In genomic region chr12:28190321-28191017, GRCh38 we compare ENCODE assay signal across 1 cellular context.
TF ChIP-seq lines count a peak whose summit lies in the region.

A gene with protein sequence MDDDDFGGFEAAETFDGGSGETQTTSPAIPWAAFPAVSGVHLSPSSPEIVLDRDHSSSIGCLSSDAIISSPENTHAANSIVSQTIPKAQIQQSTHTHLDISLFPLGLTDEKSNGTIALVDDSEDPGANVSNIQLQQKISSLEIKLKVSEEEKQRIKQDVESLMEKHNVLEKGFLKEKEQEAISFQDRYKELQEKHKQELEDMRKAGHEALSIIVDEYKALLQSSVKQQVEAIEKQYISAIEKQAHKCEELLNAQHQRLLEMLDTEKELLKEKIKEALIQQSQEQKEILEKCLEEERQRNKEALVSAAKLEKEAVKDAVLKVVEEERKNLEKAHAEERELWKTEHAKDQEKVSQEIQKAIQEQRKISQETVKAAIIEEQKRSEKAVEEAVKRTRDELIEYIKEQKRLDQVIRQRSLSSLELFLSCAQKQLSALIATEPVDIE (plus strand): TSS chr12:28190456. CDS start chr12:28257216, 66,760 bp downstream.

TF ChIP-seq in HepG2, 621 proteins besides CTCF, POLR2A, EP300 and RAD21 (continued from another document and continues in another):
- TF ChIP-seq, protein P1, sequence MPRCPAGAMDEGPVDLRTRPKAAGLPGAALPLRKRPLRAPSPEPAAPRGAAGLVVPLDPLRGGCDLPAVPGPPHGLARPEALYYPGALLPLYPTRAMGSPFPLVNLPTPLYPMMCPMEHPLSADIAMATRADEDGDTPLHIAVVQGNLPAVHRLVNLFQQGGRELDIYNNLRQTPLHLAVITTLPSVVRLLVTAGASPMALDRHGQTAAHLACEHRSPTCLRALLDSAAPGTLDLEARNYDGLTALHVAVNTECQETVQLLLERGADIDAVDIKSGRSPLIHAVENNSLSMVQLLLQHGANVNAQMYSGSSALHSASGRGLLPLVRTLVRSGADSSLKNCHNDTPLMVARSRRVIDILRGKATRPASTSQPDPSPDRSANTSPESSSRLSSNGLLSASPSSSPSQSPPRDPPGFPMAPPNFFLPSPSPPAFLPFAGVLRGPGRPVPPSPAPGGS (CRISPR knock-in tag; IDR thresholded peaks at IDR 0.05): peak; percentile 89
- no peak for TF ChIP-seq LCORL (IDR thresholded peaks at IDR 0.05)
- peak; percentile 74; the same call in 1 of the 2 replicates for TF ChIP-seq LCORL (CRISPR knock-in tag; IDR thresholded peaks at IDR 0.05)
- peak; percentile 88 to 91 for TF ChIP-seq HMGXB4 (CRISPR knock-in tag; IDR thresholded peaks at IDR 0.05; ENCODE audit: borderline replicate concordance in 1 of 2, low read depth in 1 of 2)
- TF ChIP-seq ZMYM4 (CRISPR knock-in tag; IDR thresholded peaks at IDR 0.05): peak; percentile 99
- peak; percentile 64 for TF ChIP-seq FOXP4 (CRISPR knock-in tag; IDR thresholded peaks at IDR 0.05)
- TF ChIP-seq ZNF619 (CRISPR knock-in tag; IDR thresholded peaks at IDR 0.05): peak; percentile 36; the same call in 1 of the 2 replicates
- TF ChIP-seq ADNP (CRISPR knock-in tag; IDR thresholded peaks at IDR 0.05): peak; percentile 36; the same call in 1 of the 2 replicates
- peak; percentile 77; the same call in 1 of the 2 replicates for TF ChIP-seq ZNF691 (CRISPR knock-in tag; IDR thresholded peaks at IDR 0.05; ENCODE audit: borderline replicate concordance, low read depth)
- TF ChIP-seq ZNF580 (CRISPR knock-in tag; IDR thresholded peaks at IDR 0.05; ENCODE audit: borderline replicate concordance, low read depth): 0 out of 2 replicates have a peak, but pooled peaks have one; percentile 56
- 0 out of 2 replicates have a peak, but pooled peaks have one; percentile 81 for TF ChIP-seq MEIS1 (CRISPR knock-in tag; IDR thresholded peaks at IDR 0.05; ENCODE audit: borderline replicate concordance)
- TF ChIP-seq MTERF4 (CRISPR knock-in tag; IDR thresholded peaks at IDR 0.05): no peak
- no peak; the same call in 1 of the 2 replicates for TF ChIP-seq ESRRA (CRISPR knock-in tag; IDR thresholded peaks at IDR 0.05; ENCODE audit: low read depth)
- no peak for TF ChIP-seq HDAC6 (IDR thresholded peaks at IDR 0.05; ENCODE audit: low read depth, low read length)
- no peak for TF ChIP-seq CEBPZ (IDR thresholded peaks at IDR 0.05; ENCODE audit: low read length)
- peak; percentile 58; the same call in 1 of the 2 replicates for TF ChIP-seq ZNF253 (CRISPR knock-in tag; IDR thresholded peaks at IDR 0.05; ENCODE audit: borderline replicate concordance)
- no peak for TF ChIP-seq HOXA7 (CRISPR knock-in tag; IDR thresholded peaks at IDR 0.05)
- peak; percentile 59; the same call in 1 of the 2 replicates for TF ChIP-seq XBP1 (CRISPR knock-in tag; IDR thresholded peaks at IDR 0.05)
- 0 out of 2 replicates have a peak, but pooled peaks have one; percentile 32 for TF ChIP-seq SETDB1 (CRISPR knock-in tag; IDR thresholded peaks at IDR 0.05; ENCODE audit: borderline replicate concordance)
- TF ChIP-seq, protein P2, sequence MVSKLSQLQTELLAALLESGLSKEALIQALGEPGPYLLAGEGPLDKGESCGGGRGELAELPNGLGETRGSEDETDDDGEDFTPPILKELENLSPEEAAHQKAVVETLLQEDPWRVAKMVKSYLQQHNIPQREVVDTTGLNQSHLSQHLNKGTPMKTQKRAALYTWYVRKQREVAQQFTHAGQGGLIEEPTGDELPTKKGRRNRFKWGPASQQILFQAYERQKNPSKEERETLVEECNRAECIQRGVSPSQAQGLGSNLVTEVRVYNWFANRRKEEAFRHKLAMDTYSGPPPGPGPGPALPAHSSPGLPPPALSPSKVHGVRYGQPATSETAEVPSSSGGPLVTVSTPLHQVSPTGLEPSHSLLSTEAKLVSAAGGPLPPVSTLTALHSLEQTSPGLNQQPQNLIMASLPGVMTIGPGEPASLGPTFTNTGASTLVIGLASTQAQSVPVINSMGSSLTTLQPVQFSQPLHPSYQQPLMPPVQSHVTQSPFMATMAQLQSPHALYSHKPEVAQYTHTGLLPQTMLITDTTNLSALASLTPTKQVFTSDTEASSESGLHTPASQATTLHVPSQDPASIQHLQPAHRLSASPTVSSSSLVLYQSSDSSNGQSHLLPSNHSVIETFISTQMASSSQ (IDR thresholded peaks at IDR 0.05; ENCODE audit: low read depth): no peak
- TF ChIP-seq, protein P2 (CRISPR knock-in tag; IDR thresholded peaks at IDR 0.05; ENCODE audit: borderline replicate concordance): peak; percentile 81; the same call in 1 of the 2 replicates
- no peak; the same call in 1 of the 2 replicates for TF ChIP-seq ZSCAN25 (CRISPR knock-in tag; IDR thresholded peaks at IDR 0.05)
- TF ChIP-seq, protein P3, sequence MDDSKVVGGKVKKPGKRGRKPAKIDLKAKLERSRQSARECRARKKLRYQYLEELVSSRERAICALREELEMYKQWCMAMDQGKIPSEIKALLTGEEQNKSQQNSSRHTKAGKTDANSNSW (CRISPR knock-in tag; IDR thresholded peaks at IDR 0.05; ENCODE audit: borderline replicate concordance): peak; percentile 81; the same call in 1 of the 2 replicates
- TF ChIP-seq ZBTB8A (CRISPR knock-in tag; IDR thresholded peaks at IDR 0.05; ENCODE audit: borderline replicate concordance, low read depth): peak; percentile 99
- TF ChIP-seq, protein P4, sequence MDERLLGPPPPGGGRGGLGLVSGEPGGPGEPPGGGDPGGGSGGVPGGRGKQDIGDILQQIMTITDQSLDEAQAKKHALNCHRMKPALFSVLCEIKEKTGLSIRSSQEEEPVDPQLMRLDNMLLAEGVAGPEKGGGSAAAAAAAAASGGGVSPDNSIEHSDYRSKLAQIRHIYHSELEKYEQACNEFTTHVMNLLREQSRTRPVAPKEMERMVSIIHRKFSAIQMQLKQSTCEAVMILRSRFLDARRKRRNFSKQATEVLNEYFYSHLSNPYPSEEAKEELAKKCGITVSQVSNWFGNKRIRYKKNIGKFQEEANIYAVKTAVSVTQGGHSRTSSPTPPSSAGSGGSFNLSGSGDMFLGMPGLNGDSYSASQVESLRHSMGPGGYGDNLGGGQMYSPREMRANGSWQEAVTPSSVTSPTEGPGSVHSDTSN (CRISPR knock-in tag; IDR thresholded peaks at IDR 0.05): peak; percentile 91
- TF ChIP-seq MAZ (IDR thresholded peaks at IDR 0.05; ENCODE audit: borderline replicate concordance, low read depth, low read length): no peak
- peak; percentile 93 for TF ChIP-seq MAZ (CRISPR knock-in tag; IDR thresholded peaks at IDR 0.05; ENCODE audit: low read depth)
- no peak for TF ChIP-seq GLI4 (CRISPR knock-in tag; IDR thresholded peaks at IDR 0.05; ENCODE audit: borderline replicate concordance)
- no peak for TF ChIP-seq MTA3 (CRISPR knock-in tag; IDR thresholded peaks at IDR 0.05)
- TF ChIP-seq ZNF572 (CRISPR knock-in tag; IDR thresholded peaks at IDR 0.05): no peak; the same call in 1 of the 2 replicates
